8 cellular contexts compared by ENCODE assay signal in genomic region chr10:97292097-97292861, GRCh38. TPM values are rescaled to one million over a fixed set of nuclear protein-coding genes. Genes with fewer than 3 reads are reported as not detected.
A peak's percentile ranks its signal among the peaks of the same experiment; 100 is the strongest.
DNase-seq lines count a peak whose midpoint lies in the region; ATAC-seq and TF ChIP-seq lines count a peak whose summit lies in the region.

ARHGAP19 (minus strand) TSS chr10:97292637; CDS start chr10:97292627, 10 bp downstream.

- WGBS in testis, 2 donors = 1 to 2% methylated on average over 47 to 54 of the region's 55 CpGs

- intact Hi-C loops in testis (cut with DNase I; ENCODE audit: low total_unique reads) = no loop called here

- TF ChIP-seq POLR2A in GM10847 (IDR thresholded peaks at IDR 0.05; ENCODE audit: extremely low read depth, insufficient read length) (peak; percentile 55), testis (IDR thresholded peaks at IDR 0.05) (peak; percentile 65)

- H3K27ac Mint-ChIP-seq in activated naive CD4-positive, alpha-beta T cell treated with anti-CD3 and anti-CD28 coated beads, Interleukin-2, amount 50 U/mL, for 72 hours = peak within 1 kb of the TSS; percentile 90 to 96

- H3K9me3 ChIP-seq in testis = no peaks in the 10 kb centered on the region

- no peaks in the 10 kb centered on the region for H3K9me3 Mint-ChIP-seq in activated naive CD4-positive, alpha-beta T cell treated with anti-CD3 and anti-CD28 coated beads, Interleukin-2, amount 50 U/mL, for 72 hours

- peaks cover 7% of the 10 kb centered on the region for H3K4me1 ChIP-seq in testis

- no peak for TF ChIP-seq CTCF in testis (IDR thresholded peaks at IDR 0.05)

- H3K36me3 ChIP-seq in testis (ENCODE audit: low read depth, missing control alignments) = no peaks in the 10 kb centered on the region

- ATAC-seq in HG02610 (IDR thresholded peaks at IDR 0.05; ENCODE audit: unreplicated experiment) = peak; percentile 97
- peak; percentile 96 to 99 for ATAC-seq in activated naive CD4-positive, alpha-beta T cell treated with anti-CD3 and anti-CD28 coated beads, Interleukin-2, amount 50 U/mL, for 72 hours

- peak within 1 kb of the TSS; percentile 83 to 98 for H3K27ac ChIP-seq in testis

- peak; percentile 97 for DNase-seq in NCI-H1092 treated with DMSO at 0.1 percent for 48 hours (lab: John Stamatoyannopoulos, UW)
- DNase-seq in SKM-1 (lab: John Stamatoyannopoulos, UW; ENCODE audit: unreplicated experiment) = peak; percentile 98
- DNase-seq in activated naive CD4-positive, alpha-beta T cell treated with anti-CD3 and anti-CD28 coated beads, Interleukin-2, amount 50 U/mL, for 72 hours (ENCODE audit: low spot score in 2 of 2) = peak; percentile 89 to 96
- peak; percentile 91 for DNase-seq in glomerular endothelial cell (ENCODE audit: extremely low read depth, low read depth, low spot score)
- DNase-seq in occipital lobe (lab: John Stamatoyannopoulos, UW) = peak; percentile 96
- peak; percentile 98 for DNase-seq in testis

- H3K36me3 Mint-ChIP-seq in activated naive CD4-positive, alpha-beta T cell treated with anti-CD3 and anti-CD28 coated beads, Interleukin-2, amount 50 U/mL, for 72 hours = peaks cover 8 to 9% of the 10 kb centered on the region in 2 donors

- peak within 1 kb of the TSS; percentile 75 to 85 for H3K4me3 ChIP-seq in testis

- no peaks in the 10 kb centered on the region for H3K27me3 ChIP-seq in testis

RNA-seq across cellular contexts. Expression of gene ARHGAP19, which starts in this region (rescaled TPM):
- total RNA-seq in activated naive CD4-positive, alpha-beta T cell treated with anti-CD3 and anti-CD28 coated beads, Interleukin-2, amount 50 U/mL, for 72 hours = 10 to 100 TPM; 45.4 to 79.5 TPM
- total RNA-seq in glomerular endothelial cell = 6.0 and 9.2 TPM in 2 replicates
- 8.4 TPM for total RNA-seq in occipital lobe
- total RNA-seq in testis = 10 to 100 TPM; 50.0 to 54.6 TPM
- 40.5 TPM for polyA plus RNA-seq in testis (ENCODE audit: insufficient read depth, low read depth, low replicate concordance)

Comparison
In these comparisons a context has a peak if more than half of its experiments do, and no peak if none do; other contexts are left out.
1. Peak in every context shown above with its lines: DNase-seq, ATAC-seq, H3K4me3 ChIP-seq and H3K27ac ChIP-seq.